ENCODE assay signal across 9 cellular contexts in the genomic region with DNA sequence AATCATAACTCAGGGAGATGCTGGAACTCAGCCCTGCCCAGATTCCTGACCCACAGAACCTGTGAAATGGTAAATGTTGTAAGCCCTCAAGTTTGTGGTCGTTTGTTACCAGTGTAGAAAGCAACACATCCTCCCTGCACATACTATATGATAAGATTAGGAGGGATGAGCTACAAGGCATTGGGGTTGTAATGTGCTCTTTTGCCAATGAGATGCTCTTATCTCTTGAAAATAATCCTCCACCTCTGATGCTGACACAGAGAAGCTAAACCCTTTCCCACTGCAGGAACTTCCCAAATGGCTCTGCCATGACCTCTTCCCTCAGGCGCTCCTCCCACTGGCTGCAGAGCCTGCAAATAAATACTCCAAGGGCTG. TPM values are rescaled to one million over a fixed set of nuclear protein-coding genes. Genes with fewer than 3 reads are reported as not detected.
A peak's percentile ranks its signal among the peaks of the same experiment; 100 is the strongest.
DNase-seq lines count a peak whose midpoint lies in the region; ATAC-seq, FAIRE-seq and TF ChIP-seq lines count a peak whose summit lies in the region.
"Had no signal": no experiment of that assay in that cellular context is flagged by ENCODE, and none has a peak within 500 bp of the region (broad histone marks: within the 10 kb centered on the region; RNA-seq: fewer than 3 reads in every experiment).

No MANE protein-coding gene starts in this region.

- H3K4me3 Mint-ChIP-seq in activated CD4-positive, alpha-beta T cell treated with anti-CD3 and anti-CD28 coated beads for 36 hours: no peak overlapping the region
- no peak overlapping the region for H3K4me3 Mint-ChIP-seq in activated T-helper 1 cell treated with anti-CD3 and anti-CD28 coated beads, Interleukin-12 subunit alpha, Interleukin-12 subunit beta, Interleukin-2, Interleukin-4 antibody, amounts not matched to agents 30 ng/mL and 10 ng/mL and 1 ng/mL, durations not matched to agents 14 hours and 24 hours and 36 hours
- H3K4me3 Mint-ChIP-seq in stimulated activated naive CD8-positive, alpha-beta T cell treated with anti-CD3 and anti-CD28 coated beads, Interleukin-15, amount 100 ng/mL, for 72 hours: peak overlapping the region; percentile 46 to 66

- H3K27ac Mint-ChIP-seq in activated CD4-positive, alpha-beta T cell treated with anti-CD3 and anti-CD28 coated beads for 36 hours: peak overlapping the region; percentile 88
- H3K27ac Mint-ChIP-seq in activated T-helper 1 cell treated with anti-CD3 and anti-CD28 coated beads, Interleukin-12 subunit alpha, Interleukin-12 subunit beta, Interleukin-2, Interleukin-4 antibody, amounts not matched to agents 30 ng/mL and 10 ng/mL and 1 ng/mL, durations not matched to agents 14 hours and 24 hours and 36 hours: peak overlapping the region; percentile 64
- H3K27ac Mint-ChIP-seq in stimulated activated naive CD8-positive, alpha-beta T cell treated with anti-CD3 and anti-CD28 coated beads, Interleukin-15, amount 100 ng/mL, for 72 hours: peak overlapping the region in 1 of 2 donors; percentile 89

- TF ChIP-seq CTCF in left lung (IDR thresholded peaks at IDR 0.05): no peak

- no peaks in the 10 kb centered on the region for H3K27me3 Mint-ChIP-seq in activated CD4-positive, alpha-beta T cell treated with anti-CD3 and anti-CD28 coated beads for 36 hours
- no peaks in the 10 kb centered on the region for H3K27me3 Mint-ChIP-seq in activated T-helper 1 cell treated with anti-CD3 and anti-CD28 coated beads, Interleukin-12 subunit alpha, Interleukin-12 subunit beta, Interleukin-2, Interleukin-4 antibody, amounts not matched to agents 30 ng/mL and 10 ng/mL and 1 ng/mL, durations not matched to agents 14 hours and 24 hours and 36 hours (ENCODE audit: insufficient read depth)
- H3K27me3 Mint-ChIP-seq in stimulated activated naive CD8-positive, alpha-beta T cell treated with anti-CD3 and anti-CD28 coated beads, Interleukin-15, amount 100 ng/mL, for 72 hours: no peaks in the 10 kb centered on the region

- TF ChIP-seq POLR2A in GM12891 (IDR thresholded peaks at IDR 0.05; ENCODE audit: low read depth, low read length): no peak

- no peak for FAIRE-seq in GM12891 (lab: Jason Lieb, UNC)

- H3K9me3 ChIP-seq in left lung: no peaks in the 10 kb centered on the region

- peaks cover 0 to 47% of the 10 kb centered on the region in 2 donors for H3K36me3 ChIP-seq in left lung

- no peak for DNase-seq in activated CD4-positive, alpha-beta T cell treated with anti-CD3 and anti-CD28 coated beads for 36 hours
- DNase-seq in activated CD4-positive, alpha-beta T cell treated with anti-CD3 and anti-CD28 coated beads, Interleukin-2, amount 50 U/mL, for 48 hours: no peak
- no peak for DNase-seq in activated T-helper 1 cell treated with anti-CD3 and anti-CD28 coated beads, Interleukin-12 subunit alpha, Interleukin-12 subunit beta, Interleukin-2, Interleukin-4 antibody, amounts not matched to agents 30 ng/mL and 10 ng/mL and 1 ng/mL, durations not matched to agents 14 hours and 24 hours and 36 hours (ENCODE audit: low spot score)
- DNase-seq in left lung: no peak
- DNase-seq in stimulated activated naive CD8-positive, alpha-beta T cell treated with anti-CD3 and anti-CD28 coated beads, Interleukin-15, amount 100 ng/mL, for 72 hours: no peak
- no peak for DNase-seq in GM12891 (ENCODE audit: insufficient read length, low spot score)
- no peak for DNase-seq in NCI-H774 (lab: John Stamatoyannopoulos, UW)
- DNase-seq: NCI-H2227 treated with DMSO at 0.1 percent for 48 hours had no signal

- peak overlapping the region; percentile 73 to 88 for H3K27ac ChIP-seq in left lung

- intact Hi-C loops in activated CD4-positive, alpha-beta T cell treated with anti-CD3 and anti-CD28 coated beads for 36 hours (cut with DNase I, micrococcal nuclease): loop anchor here in 1 of 2 experiments (2.0 kb wide), 1 partner anchor 13 kb away; no protein-coding TSS in a partner anchor
- intact Hi-C loops in activated T-helper 1 cell treated with anti-CD3 and anti-CD28 coated beads, Interleukin-12 subunit alpha, Interleukin-12 subunit beta, Interleukin-2, Interleukin-4 antibody, amounts not matched to agents 30 ng/mL and 10 ng/mL and 1 ng/mL, durations not matched to agents 14 hours and 24 hours and 36 hours (cut with micrococcal nuclease): no loop called here
- intact Hi-C loops in left lung (cut with DNase I): no loop called here

- no peak overlapping the region for H3K4me3 ChIP-seq in left lung

- H3K4me1 Mint-ChIP-seq in activated CD4-positive, alpha-beta T cell treated with anti-CD3 and anti-CD28 coated beads for 36 hours: peaks cover 89% of the 10 kb centered on the region
- peaks cover 74% of the 10 kb centered on the region for H3K4me1 Mint-ChIP-seq in activated T-helper 1 cell treated with anti-CD3 and anti-CD28 coated beads, Interleukin-12 subunit alpha, Interleukin-12 subunit beta, Interleukin-2, Interleukin-4 antibody, amounts not matched to agents 30 ng/mL and 10 ng/mL and 1 ng/mL, durations not matched to agents 14 hours and 24 hours and 36 hours (ENCODE audit: low read depth)
- peaks cover 91% of the 10 kb centered on the region for H3K4me1 Mint-ChIP-seq in stimulated activated naive CD8-positive, alpha-beta T cell treated with anti-CD3 and anti-CD28 coated beads, Interleukin-15, amount 100 ng/mL, for 72 hours

- H3K9me3 Mint-ChIP-seq in activated CD4-positive, alpha-beta T cell treated with anti-CD3 and anti-CD28 coated beads for 36 hours (ENCODE audit: low read depth): peaks cover 5% of the 10 kb centered on the region
- peaks cover 15% of the 10 kb centered on the region for H3K9me3 Mint-ChIP-seq in activated T-helper 1 cell treated with anti-CD3 and anti-CD28 coated beads, Interleukin-12 subunit alpha, Interleukin-12 subunit beta, Interleukin-2, Interleukin-4 antibody, amounts not matched to agents 30 ng/mL and 10 ng/mL and 1 ng/mL, durations not matched to agents 14 hours and 24 hours and 36 hours
- peaks cover 0 to 7% of the 10 kb centered on the region in 2 donors for H3K9me3 Mint-ChIP-seq in stimulated activated naive CD8-positive, alpha-beta T cell treated with anti-CD3 and anti-CD28 coated beads, Interleukin-15, amount 100 ng/mL, for 72 hours

- H3K27me3 ChIP-seq in left lung: no peaks in the 10 kb centered on the region

- ATAC-seq in activated CD4-positive, alpha-beta T cell treated with anti-CD3 and anti-CD28 coated beads for 36 hours: no peak
- ATAC-seq in left lung (peak; percentile 29), HG02763 (IDR thresholded peaks at IDR 0.05; ENCODE audit: unreplicated experiment) (no peak)
- no peak for ATAC-seq in stimulated activated naive CD8-positive, alpha-beta T cell treated with anti-CD3 and anti-CD28 coated beads, Interleukin-15, amount 100 ng/mL, for 72 hours

- H3K4me1 ChIP-seq in left lung: peaks cover 20 to 100% of the 10 kb centered on the region in 2 donors

- POLR2A ChIA-PET in activated CD4-positive, alpha-beta T cell treated with anti-CD3 and anti-CD28 coated beads for 36 hours (lab: Charles Lee): interaction anchor here (0.7 kb wide), 1 partner anchor 75 kb away, joined by 3 read pairs; no protein-coding TSS in a partner anchor

- CTCF ChIA-PET in activated CD4-positive, alpha-beta T cell treated with anti-CD3 and anti-CD28 coated beads for 36 hours (lab: Charles Lee): interaction anchor here (0.7 to 2.3 kb wide), 11 partner anchors 9 to 229 kb away, joined by 3 to 9 read pairs (median 4); no protein-coding TSS in a partner anchor

- H3K36me3 Mint-ChIP-seq in activated CD4-positive, alpha-beta T cell treated with anti-CD3 and anti-CD28 coated beads for 36 hours (ENCODE audit: low read depth): peaks cover 63% of the 10 kb centered on the region
- H3K36me3 Mint-ChIP-seq in activated T-helper 1 cell treated with anti-CD3 and anti-CD28 coated beads, Interleukin-12 subunit alpha, Interleukin-12 subunit beta, Interleukin-2, Interleukin-4 antibody, amounts not matched to agents 30 ng/mL and 10 ng/mL and 1 ng/mL, durations not matched to agents 14 hours and 24 hours and 36 hours (ENCODE audit: low read depth): peaks cover 47% of the 10 kb centered on the region

TF ChIP-seq in GM12891, 5 proteins besides CTCF, POLR2A, EP300 and RAD21:
- TF ChIP-seq SPI1 (IDR thresholded peaks at IDR 0.05; ENCODE audit: low read depth, low read length): no peak
TF ChIP-seq in GM12891: peak in this region for 0.

RNA-seq across cellular contexts. Expression of a gene that starts 23.5 kb away (rescaled TPM):
- 10 to 100 TPM; 16.4 to 25.2 TPM for total RNA-seq in activated CD4-positive, alpha-beta T cell treated with anti-CD3 and anti-CD28 coated beads for 36 hours
- 10.1 and 10.7 TPM in 2 replicates for total RNA-seq in activated T-helper 1 cell treated with anti-CD3 and anti-CD28 coated beads, Interleukin-12 subunit alpha, Interleukin-12 subunit beta, Interleukin-2, Interleukin-4 antibody, amounts not matched to agents 30 ng/mL and 10 ng/mL and 1 ng/mL, durations not matched to agents 14 hours and 24 hours and 36 hours
- total RNA-seq in left lung: 10 to 100 TPM; 37.7 to 53.8 TPM
- 12.0 TPM for polyA plus RNA-seq in GM12891 (2012; ENCODE audit: low read depth, missing spikeins)

Comparison
In these comparisons a context has a peak if more than half of its experiments do, and no peak if none do; other contexts are left out.
1. H3K4me3 Mint-ChIP-seq: peak in stimulated activated naive CD8-positive, alpha-beta T cell treated with anti-CD3 and anti-CD28 coated beads, Interleukin-15, amount 100 ng/mL, for 72 hours (2 of 2); none in activated CD4-positive, alpha-beta T cell treated with anti-CD3 and anti-CD28 coated beads for 36 hours (single experiment) and activated T-helper 1 cell treated with anti-CD3 and anti-CD28 coated beads, Interleukin-12 subunit alpha, Interleukin-12 subunit beta, Interleukin-2, Interleukin-4 antibody, amounts not matched to agents 30 ng/mL and 10 ng/mL and 1 ng/mL, durations not matched to agents 14 hours and 24 hours and 36 hours (single experiment).